ENCODE assay signal across 15 cellular contexts in genomic region chr21:45862544-45863207, GRCh38.
DNase-seq lines count a peak whose midpoint lies in the region; ATAC-seq, FAIRE-seq and TF ChIP-seq lines count a peak whose summit lies in the region.
"Had no signal": no experiment of that assay in that cellular context is flagged by ENCODE, and none has a peak within 500 bp of the region (broad histone marks: within the 10 kb centered on the region; RNA-seq: fewer than 3 reads in every experiment).

No MANE protein-coding gene starts in this region.

- peak; percentile 4 for FAIRE-seq in HTR-8/SVneo (lab: Jason Lieb, UNC)
- no peak for FAIRE-seq in pancreas (lab: Jason Lieb, UNC)
- FAIRE-seq: GM12892, H1 had no signal

- no peak overlapping the region for H3K27ac ChIP-seq in coronary artery
- no peak overlapping the region for H3K27ac ChIP-seq in pancreas
- H3K27ac ChIP-seq: HL-60 had no signal

- no peaks in the 10 kb centered on the region for H3K4me1 ChIP-seq in pancreas

- ATAC-seq in pancreas (no peak), GM21528 (IDR thresholded peaks at IDR 0.05; ENCODE audit: low FRiP score, unreplicated experiment) (no peak), HG03565 (IDR thresholded peaks at IDR 0.05; ENCODE audit: unreplicated experiment) (no peak)

- 55 to 67% methylated on average over 9 of the region's 9 CpGs for WGBS in pancreas, 2 donors

- no peaks in the 10 kb centered on the region for H3K27me3 ChIP-seq in pancreas
- H3K27me3 ChIP-seq: MG63 had no signal

- H3K9me3 ChIP-seq in pancreas, result no peaks in the 10 kb centered on the region
- H3K9me3 ChIP-seq: MG63 had no signal

- H3K36me3 ChIP-seq in pancreas, result no peaks in the 10 kb centered on the region
- H3K36me3 ChIP-seq: MG63 had no signal

- intact Hi-C loops in pancreas (cut with DNase I), result no loop called here

- TF ChIP-seq CTCF in GM12865 (IDR thresholded peaks at IDR 0.05; ENCODE audit: insufficient read depth, low read depth, low read length, missing control alignments) (no peak), coronary artery (IDR thresholded peaks at IDR 0.05) (no peak), pancreas (IDR thresholded peaks at IDR 0.05) (no peak)

- DNase-seq in GM12865 (ENCODE audit: low read depth) (peak; percentile 45), HTR-8/SVneo (ENCODE audit: insufficient read length, low spot score) (no peak), coronary artery (ENCODE audit: low spot score) (peak; percentile 50), retina (peak; percentile 28), pancreas (no peak)
- DNase-seq: MG63, NCI-H1105, NCI-H187, NCI-H446, SIG-M5 had no signal

- no peak overlapping the region for H3K4me3 ChIP-seq in GM12865 (ENCODE audit: low read depth, low read length)
- H3K4me3 ChIP-seq in coronary artery, result no peak overlapping the region
- no peak overlapping the region for H3K4me3 ChIP-seq in pancreas
- H3K4me3 ChIP-seq: MG63 had no signal

Comparison
In these comparisons a context has a peak if more than half of its experiments do, and no peak if none do; other contexts are left out.
1. DNase-seq: peak in GM12865 (single experiment), coronary artery (single experiment) and retina (single experiment); none in HTR-8/SVneo (single experiment) and pancreas (0 of 6).